ENCODE assay signal across 13 cellular contexts in the genomic region with DNA sequence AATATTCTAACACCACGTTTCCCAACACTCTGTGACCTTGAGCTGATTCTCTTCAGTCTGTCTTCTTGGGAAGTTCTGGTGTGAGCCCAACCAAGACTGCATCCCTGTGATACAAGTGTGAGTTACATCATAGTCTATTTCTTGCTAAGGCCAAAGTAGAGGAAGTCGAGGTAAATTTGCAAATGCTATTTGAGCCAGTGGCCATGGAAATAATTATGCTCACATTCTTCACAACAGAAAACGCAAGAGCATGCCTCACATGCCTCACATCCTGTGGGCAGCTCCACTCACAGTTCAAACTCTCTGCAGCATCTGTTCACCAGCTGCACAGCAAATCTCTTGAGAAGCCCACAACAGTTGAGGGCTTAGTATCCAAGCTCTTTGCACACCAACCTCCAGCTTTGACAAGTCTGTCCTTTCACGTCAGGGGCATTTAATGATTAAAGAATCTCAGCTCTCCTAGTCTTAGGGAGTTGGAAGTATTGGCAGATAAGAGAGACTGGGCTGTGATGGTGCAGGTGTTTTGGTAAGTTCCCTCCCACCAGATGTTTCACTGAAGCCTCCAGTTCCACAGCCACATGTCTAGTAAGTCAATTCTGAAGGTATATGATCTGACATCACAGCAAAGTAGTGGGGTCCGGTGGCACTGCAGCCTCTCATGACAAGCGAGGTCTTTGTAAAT.
DNase-seq lines count a peak whose midpoint lies in the region; ATAC-seq, FAIRE-seq and TF ChIP-seq lines count a peak whose summit lies in the region.
"Had no signal": no experiment of that assay in that cellular context is flagged by ENCODE, and none has a peak within 500 bp of the region (broad histone marks: within the 10 kb centered on the region; RNA-seq: fewer than 3 reads in every experiment).

No MANE protein-coding gene starts in this region.

- CTCF ChIA-PET in GM12878 (lab: Yijun Ruan, JAX), result interaction anchor here (1.0 to 1.4 kb wide), 2 partner anchors 61 to 238 kb away, joined by 3 read pairs; no protein-coding TSS in a partner anchor

- POLR2A ChIA-PET in GM12878 (lab: Charles Lee), result no interaction called here

- H3K4me2 ChIP-seq in GM12878 (ENCODE audit: control insufficient read depth, insufficient read depth), result no peak overlapping the region
- no peak overlapping the region for H3K4me2 ChIP-seq in mesendoderm (ENCODE audit: low read length)

- FAIRE-seq in GM12878 (lab: Jason Lieb, UNC) (no peak), kidney (lab: Jason Lieb, UNC) (no peak)
- FAIRE-seq: endometrium, G401.6 had no signal

- ATAC-seq in HG02798 (IDR thresholded peaks at IDR 0.05; ENCODE audit: poor library complexity, unreplicated experiment), result peak; percentile 60
- ATAC-seq in GM12878, result peak; percentile 37; the same call in 2 of the 3 replicates
- no peak for ATAC-seq in GM21381 (IDR thresholded peaks at IDR 0.05; ENCODE audit: unreplicated experiment)

- H3K18ac ChIP-seq in mesendoderm (ENCODE audit: low read length), result no peak overlapping the region

- no peak overlapping the region for H2AK5ac ChIP-seq in mesendoderm (ENCODE audit: low read length)

- H3K36me3 ChIP-seq in GM12878 (ENCODE audit: control insufficient read depth in 2 of 2, insufficient read depth in 2 of 2, low read length in 1 of 2), result no peaks in the 10 kb centered on the region
- no peaks in the 10 kb centered on the region for H3K36me3 ChIP-seq in mesendoderm (ENCODE audit: control insufficient read depth, insufficient read depth, low read length)
- no peaks in the 10 kb centered on the region for H3K36me3 ChIP-seq in kidney (ENCODE audit: control insufficient read depth in 1 of 2, insufficient read depth in 2 of 2, low read length in 2 of 2)

- H3K9ac ChIP-seq in GM12878 (ENCODE audit: control insufficient read depth, insufficient read depth, low read length), result no peak overlapping the region
- no peak overlapping the region for H3K9ac ChIP-seq in mesendoderm (ENCODE audit: low read length)
- H3K9ac ChIP-seq in kidney (ENCODE audit: low read length in 2 of 2), result no peak overlapping the region

- no peak overlapping the region for H4K8ac ChIP-seq in mesendoderm (ENCODE audit: low read depth, low read length)

- SMC1A ChIA-PET in GM12878 (lab: Charles Lee; ENCODE audit: uncharacterized antibody, unreplicated experiment), result interaction anchor here (0.5 kb wide), 1 partner anchor 154 kb away, joined by 4 read pairs; no protein-coding TSS in a partner anchor

- H3K56ac ChIP-seq in mesendoderm (ENCODE audit: low read length), result no peak overlapping the region

- no peak overlapping the region for H3K4ac ChIP-seq in mesendoderm (ENCODE audit: low read depth, low read length)

- H3K9me3 ChIP-seq in GM12878 (replicated peaks; ENCODE audit: control insufficient read depth, insufficient read depth, low read length), result no peaks in the 10 kb centered on the region
- H3K9me3 ChIP-seq in kidney (ENCODE audit: control insufficient read depth in 1 of 2, low read length in 2 of 2), result no peaks in the 10 kb centered on the region

- WGBS in GM12878 (ENCODE audit: insufficient coverage, insufficient replicate concordance, low lambda C conversion rate, missing lambda C conversion rate), result 40% methylated on average over 6 of the region's 6 CpGs
- WGBS in mesendoderm (ENCODE audit: extremely low coverage, insufficient coverage, low lambda C conversion rate), result no CpG with 5 or more reads among the region's 6 CpGs

- H3K4me3 ChIP-seq in GM12878, result no peak overlapping the region
- H3K4me3 ChIP-seq in mesendoderm (ENCODE audit: low read length), result no peak overlapping the region
- no peak overlapping the region for H3K4me3 ChIP-seq in kidney (ENCODE audit: low read length in 2 of 2)

- in situ Hi-C loops in GM12878 (cut with MboI), result loop anchor here (5.0 kb wide), 1 partner anchor 236 kb away; no protein-coding TSS in a partner anchor

- H3K4me1 ChIP-seq in GM12878 (ENCODE audit: control insufficient read depth, insufficient read depth, low read length), result no peaks in the 10 kb centered on the region
- H3K4me1 ChIP-seq in mesendoderm (ENCODE audit: control insufficient read depth, low read depth, low read length), result no peaks in the 10 kb centered on the region
- H3K4me1 ChIP-seq in kidney (ENCODE audit: control insufficient read depth in 1 of 2, insufficient read depth in 1 of 2, low read depth in 1 of 2, low read length in 2 of 2), result no peaks in the 10 kb centered on the region

- no peaks in the 10 kb centered on the region for H3K79me1 ChIP-seq in mesendoderm (ENCODE audit: low read length)

- no peak for TF ChIP-seq POLR2A in GM12878 (IDR thresholded peaks at IDR 0.05; ENCODE audit: low read depth, low read length)

- no peak overlapping the region for H3K23ac ChIP-seq in mesendoderm (ENCODE audit: low read length)

- TF ChIP-seq RAD21 in GM12878 (IDR thresholded peaks at IDR 0.05; ENCODE audit: insufficient read depth, low read depth, low read length), result no peak

- no TSS peak for BruUV-seq in GM12878 (replicated peaks; lab: Mats Ljungman, UMichigan)

- RAD21 ChIA-PET in GM12878 (lab: Charles Lee; ENCODE audit: unreplicated experiment), result interaction anchor here (0.8 to 1.0 kb wide), 2 partner anchors 9 to 692 kb away, joined by 3 read pairs; no protein-coding TSS in a partner anchor

- no peak overlapping the region for H4K5ac ChIP-seq in mesendoderm (ENCODE audit: low read length)

- intact Hi-C loops in GM12878 (cut with micrococcal nuclease; ENCODE audit: unreplicated experiment) (no loop called here), kidney (cut with DNase I) (no loop called here)

- no peak for TF ChIP-seq EP300 in GM12878 (IDR thresholded peaks at IDR 0.05; ENCODE audit: borderline replicate concordance in 1 of 2, control insufficient read depth in 1 of 2, low read depth in 2 of 2, low read length in 2 of 2)

- H3K27me3 ChIP-seq in GM12878 (replicated peaks in 1 of 2; ENCODE audit: control insufficient read depth in 2 of 2, insufficient read depth in 2 of 2, low read length in 1 of 2), result no peaks in the 10 kb centered on the region; a peak in 1 of 4 replicates
- H3K27me3 ChIP-seq in mesendoderm (ENCODE audit: insufficient read depth, low read length, poor library complexity), result no peaks in the 10 kb centered on the region

- TF ChIP-seq CTCF in GM12878 (IDR thresholded peaks at IDR 0.05 in 2 of 3, conservative IDR thresholded peaks at IDR 0.05 in 1 of 3; ENCODE audit: control insufficient read depth in 2 of 3, extremely low read depth in 1 of 3, insufficient read depth in 1 of 3, low read depth in 3 of 3, low read length in 3 of 3) (no peak), kidney (IDR thresholded peaks at IDR 0.05; ENCODE audit: borderline replicate concordance, extremely low read depth, insufficient read depth) (no peak)

- peak; percentile 80 for DNase-seq in ELR (ENCODE audit: low read depth)
- DNase-seq in GM12878 (ENCODE audit: low read depth, low spot score), result no peak
- peak; percentile 28 for DNase-seq in mesendoderm
- DNase-seq in stimulated activated CD4-positive, alpha-beta T cell treated with anti-CD3 and anti-CD28 coated beads, Interleukin-4, amount 100 ng/mL, for 24 hours, result no peak
- DNase-seq in substantia nigra (lab: John Stamatoyannopoulos, UW), result no peak
- DNase-seq in kidney, result no peak
- DNase-seq: activated effector memory CD4-positive, alpha-beta T cell treated with Interleukin-2 at 50 U/mL for 16 hours; stimulated activated CD4-positive, alpha-beta T cell treated with anti-CD3 and anti-CD28 coated beads, Interleukin-12 subunit alpha, Interleukin-12 subunit beta, amount 100 ng/mL, for 4 hours; T-helper 9 cell had no signal

- H3K79me2 ChIP-seq in GM12878 (ENCODE audit: control insufficient read depth, insufficient read depth, low read length), result no peaks in the 10 kb centered on the region
- no peaks in the 10 kb centered on the region for H3K79me2 ChIP-seq in mesendoderm (ENCODE audit: control insufficient read depth, insufficient read depth, low read length)

- no peaks in the 10 kb centered on the region for H4K20me1 ChIP-seq in GM12878 (ENCODE audit: control insufficient read depth, insufficient read depth)

- no peak overlapping the region for H2BK15ac ChIP-seq in mesendoderm (replicated peaks; ENCODE audit: low read depth)

- H3K27ac ChIP-seq in GM12878 (ENCODE audit: control insufficient read depth, insufficient read depth) (no peak overlapping the region), mesendoderm (ENCODE audit: low read depth, low read length) (no peak overlapping the region), substantia nigra (ENCODE audit: low read depth, low read length, poor library complexity, severe bottlenecking) (no peak overlapping the region), kidney (ENCODE audit: low read depth in 2 of 2, low read length in 2 of 2) (no peak overlapping the region)

- no peak overlapping the region for H2AFZ ChIP-seq in GM12878 (ENCODE audit: control insufficient read depth, low read depth, low read length)

- no peak overlapping the region for H2BK120ac ChIP-seq in mesendoderm (ENCODE audit: low read depth, low read length)

- H2BK5ac ChIP-seq in mesendoderm (ENCODE audit: low read length), result no peak overlapping the region

Comparison
In these comparisons a context has a peak if more than half of its experiments do, and no peak if none do; other contexts are left out.
1. DNase-seq: peak in ELR (single experiment) and mesendoderm (single experiment); none in GM12878 (single experiment), stimulated activated CD4-positive, alpha-beta T cell treated with anti-CD3 and anti-CD28 coated beads, Interleukin-4, amount 100 ng/mL, for 24 hours (single experiment), substantia nigra (0 of 49) and kidney (single experiment).